ENCODE assay signal across 26 cellular contexts in the genomic region with DNA sequence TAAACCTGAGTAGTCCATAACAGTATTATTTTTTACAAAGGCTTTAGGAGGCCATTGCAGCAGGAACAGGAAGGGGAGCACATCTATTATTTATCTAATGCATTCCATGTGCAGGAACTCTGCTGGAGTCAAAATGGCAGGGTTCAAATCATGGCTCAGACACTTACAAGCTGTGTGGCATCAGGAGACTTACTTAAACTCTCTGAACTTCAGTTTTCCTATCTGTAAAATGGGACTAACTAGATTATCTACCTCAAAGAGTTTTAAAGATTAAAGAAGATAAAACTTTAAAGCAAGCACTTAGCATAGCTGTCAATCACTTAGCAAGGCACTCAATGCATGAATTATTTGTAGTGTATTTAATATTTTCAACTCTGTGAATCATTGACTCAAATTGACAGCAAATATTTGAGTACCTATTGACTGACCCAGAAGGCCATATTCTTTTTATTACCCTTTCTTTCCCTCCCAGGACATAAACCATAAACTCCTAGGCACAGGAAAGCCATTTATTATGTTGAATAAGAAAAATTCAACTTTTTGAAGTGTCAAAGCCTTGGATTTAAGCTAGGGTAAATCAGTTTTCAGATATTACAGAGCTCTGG.
"Had no signal": no experiment of that assay in that cellular context is flagged by ENCODE, and none has a peak within 500 bp of the region (broad histone marks: within the 10 kb centered on the region; RNA-seq: fewer than 3 reads in every experiment).

No MANE protein-coding gene starts in this region.

- H3K4me3 Mint-ChIP-seq: dendritic cell treated with granulocyte-macrophage colony-stimulating factor and Interleukin-4, amounts not matched to agents 40 ng/mL and 50 ng/mL, for 4 days; endodermal cell; mesothelial cell of epicardium; naive thymus-derived CD8-positive, alpha-beta T cell; nephron progenitor cell; stimulated activated memory B cell treated with anti-CD40 and anti-IgM and Interleukin-4, amounts not matched to agents 10 μg/mL and 1 μg/mL and 100 μg/mL, for 72 hours; type B pancreatic cell had no signal

- H3K4me1 ChIP-seq: gastrocnemius medialis, prostate gland, right atrium auricular region, sigmoid colon, testis, tibial artery had no signal

- H3K4me3 ChIP-seq: gastrocnemius medialis, left lung, prostate gland, right atrium auricular region, sigmoid colon, spleen, testis, tibial artery had no signal

- H3K36me3 Mint-ChIP-seq: mesothelial cell of epicardium; stimulated activated memory B cell treated with anti-CD40 and anti-IgM and Interleukin-4, amounts not matched to agents 10 μg/mL and 1 μg/mL and 100 μg/mL, for 72 hours; type B pancreatic cell had no signal

- H3K4me1 Mint-ChIP-seq: endodermal cell, mesothelial cell of epicardium had no signal

- H3K9me3 ChIP-seq: gastrocnemius medialis, left lung, prostate gland, right atrium auricular region, sigmoid colon, testis, tibial artery had no signal

- FAIRE-seq: colon, kidney had no signal

- H3K27ac ChIP-seq: epithelial cell of prostate, gastrocnemius medialis, left lung, prostate gland, right atrium auricular region, sigmoid colon, spleen, testis, tibial artery had no signal

- H3K9me3 Mint-ChIP-seq: dendritic cell treated with granulocyte-macrophage colony-stimulating factor and Interleukin-4, amounts not matched to agents 40 ng/mL and 50 ng/mL, for 4 days; endodermal cell; mesothelial cell of epicardium; nephron progenitor cell; stimulated activated memory B cell treated with anti-CD40 and anti-IgM and Interleukin-4, amounts not matched to agents 10 μg/mL and 1 μg/mL and 100 μg/mL, for 72 hours; type B pancreatic cell had no signal

- H3K36me3 ChIP-seq: gastrocnemius medialis, left lung, prostate gland, right atrium auricular region, sigmoid colon, spleen, tibial artery had no signal

- H3K27ac Mint-ChIP-seq: dendritic cell treated with granulocyte-macrophage colony-stimulating factor and Interleukin-4, amounts not matched to agents 40 ng/mL and 50 ng/mL, for 4 days; endodermal cell; mesothelial cell of epicardium; nephron progenitor cell; stimulated activated memory B cell treated with anti-CD40 and anti-IgM and Interleukin-4, amounts not matched to agents 10 μg/mL and 1 μg/mL and 100 μg/mL, for 72 hours; type B pancreatic cell had no signal

- DNase-seq: effector CD8-positive, alpha-beta T cell; endodermal cell; foreskin fibroblast; gastrocnemius medialis; head of caudate nucleus; kidney; left lung; mesenchymal stem cell; naive thymus-derived CD8-positive, alpha-beta T cell; nephron progenitor cell; nucleus accumbens; sigmoid colon; spleen; stimulated activated CD4-positive, alpha-beta T cell treated with anti-CD3 and anti-CD28 coated beads, Interleukin-4, amount 100 ng/mL, for 4 hours; stimulated activated naive CD8-positive, alpha-beta T cell treated with anti-CD3 and anti-CD28 coated beads, Interleukin-15, Interleukin-2, amounts not matched to agents 100 U/mL and 50 U/mL, for 24 hours; substantia nigra; testis; tibial artery had no signal

- H3K27me3 ChIP-seq: gastrocnemius medialis, right atrium auricular region, testis had no signal
